In genomic region chr2:172710584-172711024, GRCh38 we compare ENCODE assay signal across 8 cellular contexts. TPM values are rescaled to one million over a fixed set of nuclear protein-coding genes. Genes with fewer than 3 reads are reported as not detected.
A peak's percentile ranks its signal among the peaks of the same experiment; 100 is the strongest.
DNase-seq lines count a peak whose midpoint lies in the region; ATAC-seq and TF ChIP-seq lines count a peak whose summit lies in the region.

No MANE protein-coding gene starts in this region.

- no peak for TF ChIP-seq POLR2A in thyroid gland (IDR thresholded peaks at IDR 0.05)

- no peaks in the 10 kb centered on the region for H3F3A ChIP-seq in MM.1S (ENCODE audit: insufficient read depth, low read length)

- H4K20me1 ChIP-seq in MM.1S (ENCODE audit: insufficient read depth, low read length) (no peaks in the 10 kb centered on the region), mammary epithelial cell (ENCODE audit: insufficient read depth, low read length) (no peaks in the 10 kb centered on the region)

- CTCF ChIA-PET in mammary epithelial cell (lab: Charles Lee; ENCODE audit: low non-redundant PET): interaction anchor here (0.7 kb wide), 1 partner anchor 146 kb away, joined by 3 read pairs; no protein-coding TSS in a partner anchor

- H3K36me3 ChIP-seq in MM.1S (replicated peaks; ENCODE audit: insufficient read depth, low read length) (no peaks in the 10 kb centered on the region), SJCRH30 (no peaks in the 10 kb centered on the region), mammary epithelial cell (ENCODE audit: insufficient read depth, low read length) (no peaks in the 10 kb centered on the region), thyroid gland (no peaks in the 10 kb centered on the region)

- WGBS in mammary epithelial cell (ENCODE audit: low coverage, missing lambda C conversion rate): 0% methylated on average over 2 of the region's 2 CpGs
- WGBS in thyroid gland, 2 donors: 21 to 31% methylated on average over 2 of the region's 2 CpGs

- intact Hi-C loops in mammary epithelial cell (cut with micrococcal nuclease): loop anchor here (1.0 to 5.0 kb wide), 4 partner anchors 117 to 244 kb away; partner anchors contain the start of gene PDK1
- intact Hi-C loops in thyroid gland (cut with DNase I): no loop called here

- ATAC-seq in GM21723 (IDR thresholded peaks at IDR 0.05; ENCODE audit: unreplicated experiment): no peak

- H3K27ac ChIP-seq in MM.1S (ENCODE audit: low read length) (no peak overlapping the region), SJCRH30 (no peak overlapping the region), mammary epithelial cell (ENCODE audit: insufficient read depth, low read depth, low read length) (no peak overlapping the region), thyroid gland (no peak overlapping the region)

- dilution Hi-C loops in mammary epithelial cell (cut with HindIII; ENCODE audit: low sequenced_read_pairs): no loop called here

- no peak overlapping the region for H3K4me2 ChIP-seq in MM.1S (ENCODE audit: low read depth, low read length)
- H3K4me2 ChIP-seq in mammary epithelial cell (ENCODE audit: insufficient read depth, low read depth, low read length): no peak overlapping the region

- no peak overlapping the region for H2AFZ ChIP-seq in MM.1S (ENCODE audit: low read length)
- no peak overlapping the region for H2AFZ ChIP-seq in mammary epithelial cell (ENCODE audit: low read depth, low read length)

- in situ Hi-C loops in mammary epithelial cell (cut with MboI; ENCODE audit: low sequenced_read_pairs in 2 of 2): loop anchor here (5.0 to 25.0 kb wide), 3 partner anchors 108 to 548 kb away; no protein-coding TSS in a partner anchor

- H3K9me3 ChIP-seq in MM.1S (replicated peaks; ENCODE audit: insufficient read depth, low read length) (no peaks in the 10 kb centered on the region), SJCRH30 (replicated peaks) (no peaks in the 10 kb centered on the region), mammary epithelial cell (replicated peaks; ENCODE audit: insufficient read depth, low read length) (no peaks in the 10 kb centered on the region), thyroid gland (no peaks in the 10 kb centered on the region)

- no peaks in the 10 kb centered on the region for H3K9me2 ChIP-seq in MM.1S (replicated peaks; ENCODE audit: insufficient read depth, low read length)

- H3K27me3 ChIP-seq in MM.1S (replicated peaks; ENCODE audit: insufficient read depth, low read length) (no peaks in the 10 kb centered on the region), SJCRH30 (no peaks in the 10 kb centered on the region), mammary epithelial cell (ENCODE audit: insufficient read depth, low read length) (no peaks in the 10 kb centered on the region), thyroid gland (no peaks in the 10 kb centered on the region)

- peak; percentile 77 for TF ChIP-seq CTCF in MM.1S (IDR thresholded peaks at IDR 0.05; ENCODE audit: low read length)
- peak; percentile 78 to 84 for TF ChIP-seq CTCF in mammary epithelial cell (conservative IDR thresholded peaks at IDR 0.05 in 1 of 2, IDR thresholded peaks at IDR 0.05 in 1 of 2; ENCODE audit: extremely low read depth in 1 of 2, insufficient read depth in 1 of 2, low read depth in 1 of 2, low read length in 2 of 2)
- peak in 4 of 6 experiments; percentile 8 to 61 (median 52) for TF ChIP-seq CTCF in thyroid gland (IDR thresholded peaks at IDR 0.05)

- H3K4me1 ChIP-seq in MM.1S (ENCODE audit: low read length) (no peaks in the 10 kb centered on the region), SJCRH30 (peaks cover 9% of the 10 kb centered on the region), mammary epithelial cell (ENCODE audit: insufficient read depth, low read length) (peaks cover 6% of the 10 kb centered on the region), thyroid gland (no peaks in the 10 kb centered on the region)

- DNase-seq in SIG-M5 treated with dmso at 0.1 percent for 504 hours (lab: John Stamatoyannopoulos, UW; ENCODE audit: unreplicated experiment) (peak; percentile 53), SIG-M5 (lab: John Stamatoyannopoulos, UW) (no peak), MM.1S (peak; percentile 43), SJCRH30 (peak; percentile 24 to 63), mammary epithelial cell (peak; percentile 94), left kidney (ENCODE audit: low read depth, low spot score) (peak; percentile 68), thyroid gland (peak; percentile 26 to 52)

- H3K79me2 ChIP-seq in MM.1S (ENCODE audit: low read length): no peaks in the 10 kb centered on the region
- H3K79me2 ChIP-seq in mammary epithelial cell (ENCODE audit: insufficient read depth, low read length): no peaks in the 10 kb centered on the region

- H3K9ac ChIP-seq in MM.1S (ENCODE audit: low read length): no peak overlapping the region
- H3K9ac ChIP-seq in mammary epithelial cell (ENCODE audit: insufficient read depth, low read length): no peak overlapping the region

- no TSS peak for BruUV-seq in mammary epithelial cell (replicated peaks; lab: Mats Ljungman, UMichigan)

- no peak overlapping the region for H3K4me3 ChIP-seq in MM.1S (ENCODE audit: low read length)
- no peak overlapping the region for H3K4me3 ChIP-seq in SJCRH30
- no peak overlapping the region for H3K4me3 ChIP-seq in mammary epithelial cell (replicated peaks in 1 of 3; ENCODE audit: insufficient read depth in 1 of 3, low read depth in 2 of 3, low read length in 3 of 3)
- no peak overlapping the region for H3K4me3 ChIP-seq in thyroid gland (replicated peaks in 1 of 3)

RNA-seq across cellular contexts. Expression of gene RAPGEF4, which starts 25.0 kb away (rescaled TPM):
- total RNA-seq in SJCRH30 (2014; rRNA removed; shearing (Covaris generic)): 5.1 and 6.1 TPM in 2 replicates
- total RNA-seq in mammary epithelial cell (1 to 10 TPM; 1.7 to 3.2 TPM), thyroid gland (10 to 100 TPM in 2 of 4 donors, 1 to 10 TPM in 2; 7.9 to 19.6 (median 12.1) TPM)
- polyA plus RNA-seq in mammary epithelial cell: 0.39 TPM
- polyA minus RNA-seq in mammary epithelial cell: not detected
